In genomic region chr13:46605824-46606554, GRCh38 we compare ENCODE assay signal across 1 cellular context.
TF ChIP-seq lines count a peak whose summit lies in the region.

No MANE protein-coding gene starts in this region.

TF ChIP-seq in GM12878, 131 proteins besides CTCF, POLR2A, EP300 and RAD21 (continued from another document):
- TF ChIP-seq CEBPZ (IDR thresholded peaks at IDR 0.05; ENCODE audit: low read depth, low read length) (no peak), PAX8 (IDR thresholded peaks at IDR 0.05) (no peak), EED (IDR thresholded peaks at IDR 0.05; ENCODE audit: low read depth) (peak; percentile 80; the same call in 1 of the 2 replicates), CREB1 (IDR thresholded peaks at IDR 0.05; ENCODE audit: low read depth) (peak; percentile 24; the same call in 1 of the 2 replicates), SMC3 (IDR thresholded peaks at IDR 0.05; ENCODE audit: borderline replicate concordance, low read length) (no peak), ZBTB11 (CRISPR knock-in tag; IDR thresholded peaks at IDR 0.05) (no peak), GABPA (IDR thresholded peaks at IDR 0.05; ENCODE audit: low read depth) (0 out of 2 replicates have a peak, but pooled peaks have one; percentile 21), TBL1XR1 (IDR thresholded peaks at IDR 0.05; ENCODE audit: low read depth, low read length) (no peak; the same call in 1 of the 2 replicates), ZNF217 (IDR thresholded peaks at IDR 0.05) (peak; percentile 84; the same call in 1 of the 2 replicates), NR2F1 (conservative IDR thresholded peaks at IDR 0.05) (peak; percentile 92), NRF1 (conservative IDR thresholded peaks at IDR 0.05; ENCODE audit: low read depth, low read length) (no peak), NFYA (IDR thresholded peaks at IDR 0.05; ENCODE audit: borderline replicate concordance, low read depth, low read length) (no peak), RBBP5 (conservative IDR thresholded peaks at IDR 0.05) (no peak), POLR2AphosphoS2 (IDR thresholded peaks at IDR 0.05; ENCODE audit: low read depth, low read length) (no peak), MEF2A (IDR thresholded peaks at IDR 0.05; ENCODE audit: insufficient read depth, low read depth, low read length) (peak; percentile 87), BHLHE40 (IDR thresholded peaks at IDR 0.05; ENCODE audit: borderline replicate concordance in 1 of 2, low read depth in 2 of 2, low read length in 1 of 2) (peak in 1 of 2 experiments; percentile 35; a peak in 2 of 4 replicates), IKZF2 (IDR thresholded peaks at IDR 0.05) (peak; percentile 85 to 88; a peak in 3 of 4 replicates)
- TF ChIP-seq, protein P1, sequence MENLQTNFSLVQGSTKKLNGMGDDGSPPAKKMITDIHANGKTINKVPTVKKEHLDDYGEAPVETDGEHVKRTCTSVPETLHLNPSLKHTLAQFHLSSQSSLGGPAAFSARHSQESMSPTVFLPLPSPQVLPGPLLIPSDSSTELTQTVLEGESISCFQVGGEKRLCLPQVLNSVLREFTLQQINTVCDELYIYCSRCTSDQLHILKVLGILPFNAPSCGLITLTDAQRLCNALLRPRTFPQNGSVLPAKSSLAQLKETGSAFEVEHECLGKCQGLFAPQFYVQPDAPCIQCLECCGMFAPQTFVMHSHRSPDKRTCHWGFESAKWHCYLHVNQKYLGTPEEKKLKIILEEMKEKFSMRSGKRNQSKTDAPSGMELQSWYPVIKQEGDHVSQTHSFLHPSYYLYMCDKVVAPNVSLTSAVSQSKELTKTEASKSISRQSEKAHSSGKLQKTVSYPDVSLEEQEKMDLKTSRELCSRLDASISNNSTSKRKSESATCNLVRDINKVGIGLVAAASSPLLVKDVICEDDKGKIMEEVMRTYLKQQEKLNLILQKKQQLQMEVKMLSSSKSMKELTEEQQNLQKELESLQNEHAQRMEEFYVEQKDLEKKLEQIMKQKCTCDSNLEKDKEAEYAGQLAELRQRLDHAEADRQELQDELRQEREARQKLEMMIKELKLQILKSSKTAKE (IDR thresholded peaks at IDR 0.05; ENCODE audit: low read depth, poor library complexity, severe bottlenecking) = peak; percentile 59
- TF ChIP-seq, protein P2, sequence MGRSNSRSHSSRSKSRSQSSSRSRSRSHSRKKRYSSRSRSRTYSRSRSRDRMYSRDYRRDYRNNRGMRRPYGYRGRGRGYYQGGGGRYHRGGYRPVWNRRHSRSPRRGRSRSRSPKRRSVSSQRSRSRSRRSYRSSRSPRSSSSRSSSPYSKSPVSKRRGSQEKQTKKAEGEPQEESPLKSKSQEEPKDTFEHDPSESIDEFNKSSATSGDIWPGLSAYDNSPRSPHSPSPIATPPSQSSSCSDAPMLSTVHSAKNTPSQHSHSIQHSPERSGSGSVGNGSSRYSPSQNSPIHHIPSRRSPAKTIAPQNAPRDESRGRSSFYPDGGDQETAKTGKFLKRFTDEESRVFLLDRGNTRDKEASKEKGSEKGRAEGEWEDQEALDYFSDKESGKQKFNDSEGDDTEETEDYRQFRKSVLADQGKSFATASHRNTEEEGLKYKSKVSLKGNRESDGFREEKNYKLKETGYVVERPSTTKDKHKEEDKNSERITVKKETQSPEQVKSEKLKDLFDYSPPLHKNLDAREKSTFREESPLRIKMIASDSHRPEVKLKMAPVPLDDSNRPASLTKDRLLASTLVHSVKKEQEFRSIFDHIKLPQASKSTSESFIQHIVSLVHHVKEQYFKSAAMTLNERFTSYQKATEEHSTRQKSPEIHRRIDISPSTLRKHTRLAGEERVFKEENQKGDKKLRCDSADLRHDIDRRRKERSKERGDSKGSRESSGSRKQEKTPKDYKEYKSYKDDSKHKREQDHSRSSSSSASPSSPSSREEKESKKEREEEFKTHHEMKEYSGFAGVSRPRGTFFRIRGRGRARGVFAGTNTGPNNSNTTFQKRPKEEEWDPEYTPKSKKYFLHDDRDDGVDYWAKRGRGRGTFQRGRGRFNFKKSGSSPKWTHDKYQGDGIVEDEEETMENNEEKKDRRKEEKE (IDR thresholded peaks at IDR 0.05) = no peak
- TF ChIP-seq, protein P3, sequence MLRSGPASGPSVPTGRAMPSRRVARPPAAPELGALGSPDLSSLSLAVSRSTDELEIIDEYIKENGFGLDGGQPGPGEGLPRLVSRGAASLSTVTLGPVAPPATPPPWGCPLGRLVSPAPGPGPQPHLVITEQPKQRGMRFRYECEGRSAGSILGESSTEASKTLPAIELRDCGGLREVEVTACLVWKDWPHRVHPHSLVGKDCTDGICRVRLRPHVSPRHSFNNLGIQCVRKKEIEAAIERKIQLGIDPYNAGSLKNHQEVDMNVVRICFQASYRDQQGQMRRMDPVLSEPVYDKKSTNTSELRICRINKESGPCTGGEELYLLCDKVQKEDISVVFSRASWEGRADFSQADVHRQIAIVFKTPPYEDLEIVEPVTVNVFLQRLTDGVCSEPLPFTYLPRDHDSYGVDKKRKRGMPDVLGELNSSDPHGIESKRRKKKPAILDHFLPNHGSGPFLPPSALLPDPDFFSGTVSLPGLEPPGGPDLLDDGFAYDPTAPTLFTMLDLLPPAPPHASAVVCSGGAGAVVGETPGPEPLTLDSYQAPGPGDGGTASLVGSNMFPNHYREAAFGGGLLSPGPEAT (IDR thresholded peaks at IDR 0.05; ENCODE audit: low read depth) = peak; percentile 81
